Comparison of ENCODE assay signal across 35 cellular contexts in the genomic region with DNA sequence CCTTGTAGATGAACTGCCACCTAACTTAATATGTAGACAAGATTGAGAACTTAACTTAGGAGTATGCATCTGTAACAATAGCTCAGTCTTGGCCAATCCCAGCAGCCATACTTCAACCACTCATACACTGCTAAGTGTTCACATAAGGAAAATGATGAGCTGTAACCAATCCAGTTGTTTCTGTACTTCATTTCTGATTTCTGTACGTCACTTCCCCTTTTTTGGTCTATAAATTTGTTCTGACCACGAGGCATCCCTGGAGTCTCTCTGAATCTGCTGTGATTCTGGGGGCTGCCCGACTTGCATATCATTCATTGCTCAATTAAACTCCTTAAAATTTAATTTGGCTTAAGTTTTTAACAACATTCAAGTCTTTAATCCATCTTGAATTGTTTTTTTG. TPM values are rescaled to one million over a fixed set of nuclear protein-coding genes. Genes with fewer than 3 reads are reported as not detected.
"Had no signal": no experiment of that assay in that cellular context is flagged by ENCODE, and none has a peak within 500 bp of the region (broad histone marks: within the 10 kb centered on the region; RNA-seq: fewer than 3 reads in every experiment).

No MANE protein-coding gene starts in this region.

- H3K36me3 ChIP-seq: brain microvascular endothelial cell, SJSA1 had no signal

- ATAC-seq: activated naive CD8-positive, alpha-beta T cell treated with anti-CD3 and anti-CD28 coated beads, Interleukin-2, amount 50 U/mL, for 24 hours; activated T-cell treated with anti-CD3 and anti-CD28 coated beads, Interleukin-2, amount 50 U/mL, for 4 hours had no signal

- H3K27ac ChIP-seq: brain microvascular endothelial cell, SJSA1 had no signal

- H3K27me3 Mint-ChIP-seq: activated B cell treated with CpG ODN at 0.5 μM for 24 hours; activated CD4-positive, alpha-beta memory T cell treated with anti-CD3 and anti-CD28 coated beads for 36 hours; activated naive CD4-positive, alpha-beta T cell treated with anti-CD3 and anti-CD28 coated beads, Interleukin-2, amount 10 ng/mL, durations not matched to agents 7 days and 5 days; activated naive CD8-positive, alpha-beta T cell; activated naive CD8-positive, alpha-beta T cell treated with anti-CD3 and anti-CD28 coated beads, Interleukin-2, amount 50 U/mL, for 24 hours had no signal

- H3K4me1 Mint-ChIP-seq: activated B cell treated with CpG ODN at 0.5 μM for 24 hours had no signal

- H3K9ac ChIP-seq: SK-N-SH had no signal

- H3K27me3 ChIP-seq: brain microvascular endothelial cell, MG63, SJSA1 had no signal

- H3K4me3 Mint-ChIP-seq: activated B cell treated with CpG ODN at 0.5 μM for 24 hours; activated CD4-positive, alpha-beta memory T cell treated with anti-CD3 and anti-CD28 coated beads for 36 hours; activated naive CD4-positive, alpha-beta T cell treated with anti-CD3 and anti-CD28 coated beads, Interleukin-2, amount 10 ng/mL, durations not matched to agents 7 days and 5 days; activated naive CD8-positive, alpha-beta T cell; activated naive CD8-positive, alpha-beta T cell treated with anti-CD3 and anti-CD28 coated beads, Interleukin-2, amount 50 U/mL, for 24 hours; activated T-cell treated with anti-CD3 and anti-CD28 coated beads, Interleukin-2, amount 50 U/mL, for 4 hours; activated T-helper 1 cell treated with anti-CD3 and anti-CD28 coated beads, Interleukin-12 subunit alpha, Interleukin-12 subunit beta, Interleukin-2, Interleukin-4 antibody, amounts not matched to agents 30 ng/mL and 10 ng/mL and 1 ng/mL, durations not matched to agents 14 hours and 24 hours and 36 hours; T-helper 1 cell treated with Interleukin-12 subunit alpha and Interleukin-12 subunit beta and Interleukin-4 antibody, amounts not matched to agents 30 μg/mL and 1 μg/mL, for 36 hours; T-helper 2 cell treated with Interferon-gamma antibody and Interleukin-4, amounts not matched to agents 5 μg/mL and 100 μg/mL, for 36 hours had no signal

- H3K4me2 ChIP-seq: SK-N-SH had no signal

- H3K4me1 ChIP-seq: SJSA1 had no signal

- DNase-seq: activated B cell treated with CpG ODN at 0.5 μM for 24 hours; activated CD4-positive, alpha-beta memory T cell treated with anti-CD3 and anti-CD28 coated beads for 36 hours; activated CD4-positive, alpha-beta T cell treated with anti-CD3 and anti-CD28 coated beads for 4 hours; activated CD4-positive, alpha-beta T cell treated with anti-CD3 and anti-CD28 coated beads, Interleukin-2, amount 50 U/mL, for 1 hour; activated CD4-positive, CD25-positive, alpha-beta regulatory T cell treated with anti-CD3 and anti-CD28 coated beads, Interleukin-2, amount 50 U/mL, for 72 hours; activated CD8-positive, alpha-beta memory T cell treated with anti-CD3 and anti-CD28 coated beads, Interleukin-2, amount 50 U/mL, for 4 hours; activated gamma-delta T cell treated with Interleukin-2 at 50 U/mL for 16 hours; activated naive CD4-positive, alpha-beta T cell treated with anti-CD3 and anti-CD28 coated beads, Interleukin-2, amount 10 ng/mL, durations not matched to agents 7 days and 5 days; activated naive CD8-positive, alpha-beta T cell treated with anti-CD3 and anti-CD28 coated beads, Interleukin-2, amount 50 U/mL, for 24 hours; activated T-cell treated with anti-CD3 and anti-CD28 coated beads for 4 hours; activated T-cell treated with anti-CD3 and anti-CD28 coated beads, Interleukin-2, amount 50 U/mL, for 4 hours; anterior cingulate cortex; brain microvascular endothelial cell; central memory CD4-positive, alpha-beta T cell; KG1; MG63; NCI-H1092 treated with DMSO at 0.1 percent for 48 hours; NCI-H1417; NCI-H146; NCI-H187; NCI-H2029 treated with DMSO at 0.1 percent for 48 hours; NCI-H2107; NCI-H2171; NCI-H510A; NCI-H526; NCI-H748 treated with DMSO at 0.1 percent for 48 hours; NK-92 treated with Interleukin-12 subunit alpha and Interleukin-12 subunit beta, amount 100 ng/mL, for 24 hours; OCI-M1; Right ventricle myocardium superior; SK-N-SH had no signal

- H3K4me3 ChIP-seq: MG63, SJSA1 had no signal

- H3K9me3 ChIP-seq: SJSA1, SK-N-SH had no signal

- H3K27ac Mint-ChIP-seq: activated B cell treated with CpG ODN at 0.5 μM for 24 hours; activated CD4-positive, alpha-beta memory T cell treated with anti-CD3 and anti-CD28 coated beads for 36 hours; activated naive CD4-positive, alpha-beta T cell treated with anti-CD3 and anti-CD28 coated beads, Interleukin-2, amount 10 ng/mL, durations not matched to agents 7 days and 5 days; activated naive CD8-positive, alpha-beta T cell; activated naive CD8-positive, alpha-beta T cell treated with anti-CD3 and anti-CD28 coated beads, Interleukin-2, amount 50 U/mL, for 24 hours; activated T-helper 1 cell treated with anti-CD3 and anti-CD28 coated beads, Interleukin-12 subunit alpha, Interleukin-12 subunit beta, Interleukin-2, Interleukin-4 antibody, amounts not matched to agents 30 ng/mL and 10 ng/mL and 1 ng/mL, durations not matched to agents 14 hours and 24 hours and 36 hours; T-helper 1 cell treated with Interleukin-12 subunit alpha and Interleukin-12 subunit beta and Interleukin-4 antibody, amounts not matched to agents 30 μg/mL and 1 μg/mL, for 36 hours; T-helper 2 cell treated with Interferon-gamma antibody and Interleukin-4, amounts not matched to agents 5 μg/mL and 100 μg/mL, for 36 hours had no signal

RNA-seq across cellular contexts. Expression of a gene that starts 30.5 kb away (rescaled TPM):
- total RNA-seq: activated B cell treated with CpG ODN at 0.5 μM for 24 hours; activated CD4-positive, alpha-beta memory T cell treated with anti-CD3 and anti-CD28 coated beads for 36 hours; activated T-cell treated with anti-CD3 and anti-CD28 coated beads, Interleukin-2, amount 50 U/mL, for 4 hours; Right ventricle myocardium superior; SJSA1 had no signal
- polyA plus RNA-seq: SK-N-SH had no signal
